In genomic region chr13:80259159-80259558, GRCh38 we compare ENCODE assay signal across 12 cellular contexts.
DNase-seq lines count a peak whose midpoint lies in the region; ATAC-seq and TF ChIP-seq lines count a peak whose summit lies in the region.
"Had no signal": no experiment of that assay in that cellular context is flagged by ENCODE, and none has a peak within 500 bp of the region (broad histone marks: within the 10 kb centered on the region; RNA-seq: fewer than 3 reads in every experiment).

No MANE protein-coding gene starts in this region.

- DNase-seq in transverse colon (peak; percentile 58), dorsolateral prefrontal cortex (no peak), vagina (ENCODE audit: extremely low spot score in 2 of 2) (no peak)
- no peak for DNase-seq in activated naive CD4-positive, alpha-beta T cell treated with Interleukin-2 at 50 U/mL for 16 hours
- DNase-seq: activated CD4-positive, alpha-beta T cell treated with anti-CD3 and anti-CD28 coated beads, Interleukin-2, amount 10 ng/mL, durations not matched to agents 7 days and 5 days; midbrain; NCI-H510A treated with DMSO at 0.1 percent for 48 hours had no signal

- WGBS in transverse colon (ENCODE audit: low coverage in 1 of 2), 2 donors: 33% methylated on average over 1 of the region's 1 CpG; no CpG with 5 or more reads in 1 of the 2 donors

- H3K36me3 ChIP-seq in transverse colon: no peaks in the 10 kb centered on the region
- H3K36me3 ChIP-seq in vagina: no peaks in the 10 kb centered on the region

- in situ Hi-C loops in transverse colon (cut with MboI; ENCODE audit: low pct_ligation_motif_present in 1 of 4, low pct_unique_long_range_greater_than_20kb in 1 of 4, low sequenced_read_pairs in 3 of 4): no loop called here

- intact Hi-C loops in transverse colon (cut with DNase I; ENCODE audit: low total_unique reads) (no loop called here), dorsolateral prefrontal cortex (cut with DNase I) (no loop called here), vagina (cut with DNase I) (no loop called here)

- TF ChIP-seq EP300 in transverse colon (IDR thresholded peaks at IDR 0.05; ENCODE audit: low read depth): no peak

- H3K4me3 ChIP-seq in transverse colon: no peak overlapping the region
- H3K4me3 ChIP-seq in dorsolateral prefrontal cortex: no peak overlapping the region
- no peak overlapping the region for H3K4me3 ChIP-seq in vagina

- peak; percentile 64 for ATAC-seq in GM19035 (IDR thresholded peaks at IDR 0.05; ENCODE audit: unreplicated experiment)
- peak; percentile 63 for ATAC-seq in GM21717 (IDR thresholded peaks at IDR 0.05; ENCODE audit: unreplicated experiment)
- peak; percentile 69 for ATAC-seq in HG03280 (IDR thresholded peaks at IDR 0.05; ENCODE audit: unreplicated experiment)

- TF ChIP-seq POLR2A in transverse colon (IDR thresholded peaks at IDR 0.05): no peak
- no peak for TF ChIP-seq POLR2A in vagina (IDR thresholded peaks at IDR 0.05)

- H3K9me3 ChIP-seq in transverse colon: peaks cover 0 to 3% of the 10 kb centered on the region in 2 donors
- H3K9me3 ChIP-seq in vagina: no peaks in the 10 kb centered on the region

- no peaks in the 10 kb centered on the region for H3K27me3 ChIP-seq in transverse colon
- no peaks in the 10 kb centered on the region for H3K27me3 ChIP-seq in dorsolateral prefrontal cortex
- no peaks in the 10 kb centered on the region for H3K27me3 ChIP-seq in vagina

- H3K4me1 ChIP-seq in transverse colon (no peaks in the 10 kb centered on the region), vagina (no peaks in the 10 kb centered on the region)

- no peak for TF ChIP-seq CTCF in transverse colon (IDR thresholded peaks at IDR 0.05)
- TF ChIP-seq CTCF in dorsolateral prefrontal cortex (IDR thresholded peaks at IDR 0.05 in 54 of 56, conservative IDR thresholded peaks at IDR 0.05 in 2 of 56; ENCODE audit: low read depth in 1 of 56, partially characterized antibody in 56 of 56): no peak
- TF ChIP-seq CTCF in vagina (IDR thresholded peaks at IDR 0.05): no peak

- H3K27ac ChIP-seq in transverse colon (no peak overlapping the region), dorsolateral prefrontal cortex (no peak overlapping the region), vagina (no peak overlapping the region)
- H3K27ac ChIP-seq: C4-2B, RWPE1 had no signal
